Comparison of ENCODE assay signal across 19 cellular contexts in the genomic region with DNA sequence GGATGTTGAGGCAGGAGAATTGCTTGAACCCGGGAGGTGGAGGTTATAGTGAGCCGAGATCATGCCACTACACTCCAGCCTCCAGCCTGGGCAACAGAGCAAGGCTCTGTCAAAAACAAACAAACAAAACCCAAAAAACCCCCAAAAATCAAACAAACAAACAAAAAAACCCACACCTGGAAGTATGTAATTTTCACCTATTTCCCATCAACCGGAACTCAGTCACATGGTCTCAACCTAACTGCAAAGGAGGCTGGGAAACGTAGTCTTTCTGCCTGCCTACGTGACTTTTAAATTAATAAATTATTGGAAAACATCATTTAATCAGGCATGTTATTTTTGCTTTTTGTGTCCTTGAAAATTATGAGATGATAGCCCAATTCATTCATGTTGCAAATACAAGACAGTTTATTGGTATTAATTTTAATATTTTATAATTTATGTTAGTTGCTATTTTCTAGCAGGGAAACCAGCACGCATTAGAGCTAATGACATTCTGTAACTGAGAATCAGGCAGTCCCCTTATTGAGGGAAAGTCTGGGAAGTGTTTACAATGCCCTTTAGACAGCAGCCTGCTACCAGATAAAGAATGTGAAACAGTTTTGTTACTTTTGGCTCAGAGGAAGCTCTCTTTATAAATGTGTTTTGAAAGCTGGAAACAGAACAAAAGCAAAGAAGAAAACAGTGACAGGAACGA.
DNase-seq lines count a peak whose midpoint lies in the region; TF ChIP-seq lines count a peak whose summit lies in the region.
"Had no signal": no experiment of that assay in that cellular context is flagged by ENCODE, and none has a peak within 500 bp of the region (broad histone marks: within the 10 kb centered on the region; RNA-seq: fewer than 3 reads in every experiment).

No MANE protein-coding gene starts in this region.

- peak overlapping the region; percentile 5 for H2AFZ ChIP-seq in hepatocyte

- H3K4me1 ChIP-seq in left ventricle myocardium inferior (no peaks in the 10 kb centered on the region), hepatocyte (ENCODE audit: insufficient read depth) (peaks cover 3% of the 10 kb centered on the region)
- H3K4me1 ChIP-seq: suprapubic skin had no signal

- no peak overlapping the region for H3K4me2 ChIP-seq in hepatocyte

- no peaks in the 10 kb centered on the region for H3K79me2 ChIP-seq in hepatocyte

- H3K27ac ChIP-seq in left ventricle myocardium inferior (replicated peaks) (peak overlapping the region; percentile 51), hepatocyte (peak overlapping the region; percentile 33)
- H3K27ac ChIP-seq: HL-60, suprapubic skin had no signal

- no peak overlapping the region for H3K27ac Mint-ChIP-seq in progenitor cell of endocrine pancreas
- H3K27ac Mint-ChIP-seq: CD4-positive, CD25-positive, alpha-beta regulatory T cell; IgD-negative memory B cell had no signal

- no peaks in the 10 kb centered on the region for H3K36me3 Mint-ChIP-seq in progenitor cell of endocrine pancreas (ENCODE audit: insufficient read depth)
- H3K36me3 Mint-ChIP-seq: CD4-positive, CD25-positive, alpha-beta regulatory T cell; IgD-negative memory B cell had no signal

- TF ChIP-seq CTCF in left ventricle myocardium inferior (IDR thresholded peaks at IDR 0.05; ENCODE audit: borderline replicate concordance) (no peak), cardiac fibroblast (IDR thresholded peaks at IDR 0.05; ENCODE audit: low read depth, low read length) (no peak), hepatocyte (IDR thresholded peaks at IDR 0.05; ENCODE audit: poor library complexity) (no peak), progenitor cell of endocrine pancreas (IDR thresholded peaks at IDR 0.05; ENCODE audit: unreplicated experiment) (no peak)

- intact Hi-C loops in left ventricle myocardium inferior (cut with micrococcal nuclease) (no loop called here), cardiac septum (cut with DNase I) (no loop called here)

- peaks cover 6% of the 10 kb centered on the region for H3K27me3 Mint-ChIP-seq in progenitor cell of endocrine pancreas

- peaks cover 3% of the 10 kb centered on the region for H3K9me3 Mint-ChIP-seq in progenitor cell of endocrine pancreas (ENCODE audit: low read depth)

- no peak for DNase-seq in left ventricle myocardium inferior
- no peak for DNase-seq in cardiac septum (ENCODE audit: low spot score)
- DNase-seq in cardiac fibroblast (ENCODE audit: low read depth in 2 of 2) = peak; percentile 25 to 57
- DNase-seq in hepatocyte (ENCODE audit: low spot score) = no peak
- no peak for DNase-seq in iPS-NIHi7 (ENCODE audit: extremely low spot score)
- DNase-seq in activated CD4-positive, CD25-positive, alpha-beta regulatory T cell treated with anti-CD3 and anti-CD28 coated beads, Interleukin-2, amount 50 U/mL, for 72 hours = no peak
- no peak for DNase-seq in stimulated activated CD4-positive, alpha-beta T cell treated with anti-CD3 and anti-CD28 coated beads, Interleukin-12 subunit alpha, Interleukin-12 subunit beta, amount 100 ng/mL, for 4 hours
- DNase-seq in progenitor cell of endocrine pancreas (ENCODE audit: low spot score, unreplicated experiment) = no peak
- DNase-seq: activated CD4-positive, alpha-beta T cell treated with anti-CD3 and anti-CD28 coated beads for 48 hours; CD4-positive, CD25-positive, alpha-beta regulatory T cell; DMS 273 treated with DMSO at 0.1 percent for 48 hours; effector memory CD4-positive, alpha-beta T cell; NCI-H2029; NCI-H446 treated with DMSO at 0.1 percent for 48 hours; NK-92 treated with Interleukin-12 subunit alpha and Interleukin-12 subunit beta, amount 100 ng/mL, for 24 hours; RPMI8226 had no signal

- H3K36me3 ChIP-seq in left ventricle myocardium inferior (no peaks in the 10 kb centered on the region), hepatocyte (replicated peaks; ENCODE audit: insufficient read depth, low read depth) (no peaks in the 10 kb centered on the region)
- H3K36me3 ChIP-seq: suprapubic skin had no signal

- peaks cover 9% of the 10 kb centered on the region for H3K27me3 ChIP-seq in left ventricle myocardium inferior (ENCODE audit: low read depth)
- H3K27me3 ChIP-seq in hepatocyte = no peaks in the 10 kb centered on the region
- H3K27me3 ChIP-seq: suprapubic skin had no signal

- H3K9me3 ChIP-seq in left ventricle myocardium inferior (replicated peaks) = peaks cover 14% of the 10 kb centered on the region
- no peaks in the 10 kb centered on the region for H3K9me3 ChIP-seq in hepatocyte (ENCODE audit: low read depth)

- H3K4me3 ChIP-seq in left ventricle myocardium inferior (no peak overlapping the region), cardiac fibroblast (replicated peaks in 1 of 2; ENCODE audit: low read depth in 2 of 2, low read length in 2 of 2) (no peak overlapping the region), hepatocyte (no peak overlapping the region)
- H3K4me3 ChIP-seq: suprapubic skin had no signal

- 86% methylated on average over 7 of the region's 7 CpGs for WGBS in hepatocyte (ENCODE audit: low lambda C conversion rate, missing lambda C conversion rate)

- H3K4me3 Mint-ChIP-seq in progenitor cell of endocrine pancreas (ENCODE audit: low read depth) = no peak overlapping the region
- H3K4me3 Mint-ChIP-seq: CD4-positive, CD25-positive, alpha-beta regulatory T cell; IgD-negative memory B cell had no signal

- no peaks in the 10 kb centered on the region for H4K20me1 ChIP-seq in hepatocyte (ENCODE audit: insufficient read depth, poor library complexity, severe bottlenecking)

- no peaks in the 10 kb centered on the region for H3K9me2 ChIP-seq in hepatocyte (replicated peaks; ENCODE audit: insufficient read depth)

- no peaks in the 10 kb centered on the region for H3K4me1 Mint-ChIP-seq in progenitor cell of endocrine pancreas (ENCODE audit: low read depth)
- H3K4me1 Mint-ChIP-seq: CD4-positive, CD25-positive, alpha-beta regulatory T cell; IgD-negative memory B cell had no signal

Comparison
In these comparisons a context has a peak if more than half of its experiments do, and no peak if none do; other contexts are left out.
1. DNase-seq: peak in cardiac fibroblast (2 of 2); none in left ventricle myocardium inferior (single experiment), cardiac septum (single experiment), hepatocyte (single experiment), iPS-NIHi7 (single experiment), activated CD4-positive, CD25-positive, alpha-beta regulatory T cell treated with anti-CD3 and anti-CD28 coated beads, Interleukin-2, amount 50 U/mL, for 72 hours (single experiment), stimulated activated CD4-positive, alpha-beta T cell treated with anti-CD3 and anti-CD28 coated beads, Interleukin-12 subunit alpha, Interleukin-12 subunit beta, amount 100 ng/mL, for 4 hours (single experiment) and progenitor cell of endocrine pancreas (single experiment).